ENCODE assay signal across 15 cellular contexts in genomic region chr2:208251098-208251497, GRCh38. TPM values are rescaled to one million over a fixed set of nuclear protein-coding genes. Genes with fewer than 3 reads are reported as not detected.
DNase-seq lines count a peak whose midpoint lies in the region; ATAC-seq and TF ChIP-seq lines count a peak whose summit lies in the region.
"Had no signal": no experiment of that assay in that cellular context is flagged by ENCODE, and none has a peak within 500 bp of the region (broad histone marks: within the 10 kb centered on the region; RNA-seq: fewer than 3 reads in every experiment).

No MANE protein-coding gene starts in this region.

- H3K4me3 Mint-ChIP-seq in MCF 10A (ENCODE audit: unreplicated experiment) (no peak overlapping the region), WTC11 (no peak overlapping the region)

- H3K4me2 ChIP-seq in hepatocyte: peak overlapping the region; percentile 31

- DNase-seq in MCF 10A (ENCODE audit: unreplicated experiment) (no peak), breast epithelium (ENCODE audit: low spot score in 2 of 2) (no peak), WTC11 (ENCODE audit: low spot score) (no peak), hepatocyte (ENCODE audit: low spot score) (no peak), HPDE6-E6E7 (ENCODE audit: extremely low spot score) (no peak), dedifferentiated amniotic fluid mesenchymal stem cell (ENCODE audit: extremely low spot score) (no peak), NCI-H1105 treated with DMSO at 0.1 percent for 48 hours (lab: John Stamatoyannopoulos, UW) (no peak), right cardiac atrium (no peak)
- DNase-seq: Caco-2, Karpas-422, NCI-H1436 treated with DMSO at 0.1 percent for 48 hours, NCI-H2081, NCI-H510A treated with DMSO at 0.1 percent for 48 hours, RPMI8226, SW 1271 had no signal

- no peak for TF ChIP-seq POLR2A in breast epithelium (IDR thresholded peaks at IDR 0.05)

- H3K27ac Mint-ChIP-seq in MCF 10A (ENCODE audit: low read depth, unreplicated experiment) (peak overlapping the region; percentile 71), WTC11 (peak overlapping the region; percentile 87; the same call in 1 of the 2 replicates)

- POLR2A ChIA-PET in MCF 10A (lab: Yijun Ruan, JAX): interaction anchor here (0.7 to 6.4 kb wide), 3 partner anchors 16 to 1992 kb away, joined by 3 to 159 read pairs (median 3); partner anchors contain the start of gene PIKFYVE
- POLR2A ChIA-PET in WTC11 (lab: Charles Lee): no interaction called here

- TF ChIP-seq CTCF in MCF 10A (IDR thresholded peaks at IDR 0.05; ENCODE audit: unreplicated experiment) (no peak), breast epithelium (IDR thresholded peaks at IDR 0.05) (no peak), WTC11 (IDR thresholded peaks at IDR 0.05) (no peak), hepatocyte (IDR thresholded peaks at IDR 0.05; ENCODE audit: poor library complexity) (no peak)

- H3K4me1 ChIP-seq in breast epithelium (peaks cover 0 to 9% of the 10 kb centered on the region in 2 donors), hepatocyte (ENCODE audit: insufficient read depth) (peaks cover 24% of the 10 kb centered on the region), right cardiac atrium (ENCODE audit: control insufficient read depth, insufficient read depth, low read length) (peaks cover 1% of the 10 kb centered on the region)

- no peak overlapping the region for H2AFZ ChIP-seq in hepatocyte

- H3K4me3 ChIP-seq in breast epithelium (no peak overlapping the region), hepatocyte (no peak overlapping the region), right cardiac atrium (ENCODE audit: low read length) (no peak overlapping the region)

- H3K27me3 Mint-ChIP-seq in MCF 10A (ENCODE audit: insufficient read depth, unreplicated experiment): no peaks in the 10 kb centered on the region
- H3K27me3 Mint-ChIP-seq in WTC11 (ENCODE audit: low read depth): no peaks in the 10 kb centered on the region

- H3K36me3 ChIP-seq in breast epithelium: no peaks in the 10 kb centered on the region
- no peaks in the 10 kb centered on the region for H3K36me3 ChIP-seq in hepatocyte (replicated peaks; ENCODE audit: insufficient read depth, low read depth)

- H3K9me2 ChIP-seq in hepatocyte (replicated peaks; ENCODE audit: insufficient read depth): no peaks in the 10 kb centered on the region

- H3K9me3 ChIP-seq in breast epithelium (no peaks in the 10 kb centered on the region), hepatocyte (ENCODE audit: low read depth) (no peaks in the 10 kb centered on the region), right cardiac atrium (ENCODE audit: control insufficient read depth, low read length) (no peaks in the 10 kb centered on the region)
- H3K9me3 ChIP-seq: Caco-2 had no signal

- H3K79me2 ChIP-seq in hepatocyte: peaks cover 36% of the 10 kb centered on the region

- no peaks in the 10 kb centered on the region for H3K27me3 ChIP-seq in breast epithelium
- H3K27me3 ChIP-seq in hepatocyte: no peaks in the 10 kb centered on the region
- H3K27me3 ChIP-seq in right cardiac atrium (ENCODE audit: control insufficient read depth, insufficient read depth): no peaks in the 10 kb centered on the region

- CTCF ChIA-PET in MCF 10A (lab: Yijun Ruan, JAX): interaction anchor here (0.7 to 7.4 kb wide), 4 partner anchors 75 to 1469 kb away, joined by 3 to 104 read pairs (median 4); no protein-coding TSS in a partner anchor
- CTCF ChIA-PET in WTC11 (lab: Charles Lee): no interaction called here

- H3K4me1 Mint-ChIP-seq in MCF 10A (ENCODE audit: insufficient read depth, unreplicated experiment) (peaks cover 28% of the 10 kb centered on the region), WTC11 (peaks cover 40% of the 10 kb centered on the region)

- H4K20me1 ChIP-seq in hepatocyte (ENCODE audit: insufficient read depth, poor library complexity, severe bottlenecking): peaks cover 7% of the 10 kb centered on the region

- WGBS in hepatocyte (ENCODE audit: low lambda C conversion rate, missing lambda C conversion rate): 94% methylated on average over 4 of the region's 4 CpGs
- 94% methylated on average over 4 of the region's 4 CpGs for WGBS in right cardiac atrium

- no peak overlapping the region for H3K27ac ChIP-seq in breast epithelium
- no peak overlapping the region for H3K27ac ChIP-seq in hepatocyte
- no peak overlapping the region for H3K27ac ChIP-seq in right cardiac atrium (ENCODE audit: low read length)

- no peak for ATAC-seq in WTC11
- ATAC-seq in right cardiac atrium: no peak

- intact Hi-C loops in MCF 10A (cut with micrococcal nuclease) (no loop called here), breast epithelium (cut with DNase I; ENCODE audit: low total_unique reads) (no loop called here), right cardiac atrium (cut with DNase I) (loop anchor here in 1 of 4 donors (5.0 kb wide), 2 partner anchors 74 to 149 kb away; no protein-coding TSS in a partner anchor)

- peaks cover 56% of the 10 kb centered on the region for H3K36me3 Mint-ChIP-seq in MCF 10A (ENCODE audit: insufficient read depth, unreplicated experiment)
- peaks cover 71% of the 10 kb centered on the region for H3K36me3 Mint-ChIP-seq in WTC11

- H3K9me3 Mint-ChIP-seq in MCF 10A (ENCODE audit: unreplicated experiment) (no peaks in the 10 kb centered on the region), WTC11 (no peaks in the 10 kb centered on the region)

- BruUV-seq in MCF 10A (replicated peaks; lab: Mats Ljungman, UMichigan): no TSS peak

TF ChIP-seq in WTC11, 78 proteins besides CTCF, POLR2A, EP300 and RAD21:
- TF ChIP-seq MXD4 (CRISPR knock-in tag; IDR thresholded peaks at IDR 0.05; ENCODE audit: borderline replicate concordance) (no peak), ZNF219 (CRISPR knock-in tag; IDR thresholded peaks at IDR 0.05; ENCODE audit: borderline replicate concordance) (no peak), ZNF121 (CRISPR knock-in tag; IDR thresholded peaks at IDR 0.05) (peak; percentile 83; the same call in 1 of the 2 replicates), MLX (CRISPR knock-in tag; IDR thresholded peaks at IDR 0.05) (no peak), ATF2 (CRISPR knock-in tag; IDR thresholded peaks at IDR 0.05; ENCODE audit: borderline replicate concordance, low read depth) (no peak), PRRX2 (CRISPR knock-in tag; IDR thresholded peaks at IDR 0.05) (no peak), EMX1 (CRISPR knock-in tag; IDR thresholded peaks at IDR 0.05) (no peak), ARID4B (CRISPR knock-in tag; IDR thresholded peaks at IDR 0.05; ENCODE audit: borderline replicate concordance) (no peak)

RNA-seq across cellular contexts. Expression of gene IDH1, which starts 3.8 kb away (rescaled TPM):
- 50.2 and 122 TPM in 2 replicates for total RNA-seq in MCF 10A (2022)
- total RNA-seq in breast epithelium: 100 to 1,000 TPM in 1 of 3 donors, 10 to 100 TPM in 2; 80.3 to 333 (median 94.5) TPM
- total RNA-seq in WTC11 (2021): 280 to 352 TPM (median 291 TPM) in 3 replicates
- total RNA-seq in hepatocyte: 404 and 411 TPM in 2 replicates
- 235 and 263 TPM in 2 replicates for polyA plus RNA-seq in hepatocyte
- 10 to 100 TPM; 27.0 to 45.0 (median 37.2) TPM for total RNA-seq in right cardiac atrium
- polyA plus RNA-seq in right cardiac atrium: 18.2 TPM

RNA-seq across cellular contexts. Expression of gene PIKFYVE, which starts 15.0 kb away (rescaled TPM):
- total RNA-seq in MCF 10A (2022) (22.8 and 27.2 TPM in 2 replicates), breast epithelium (10 to 100 TPM; 33.8 to 55.8 (median 45.1) TPM), WTC11 (2021) (28.9 to 36.1 TPM (median 33.6 TPM) in 3 replicates), hepatocyte (30.3 and 30.7 TPM in 2 replicates), right cardiac atrium (10 to 100 TPM; 17.2 to 20.4 (median 19.9) TPM)
- polyA plus RNA-seq in hepatocyte (6.1 and 7.3 TPM in 2 replicates), right cardiac atrium (5.0 TPM)
